In the genomic region with DNA sequence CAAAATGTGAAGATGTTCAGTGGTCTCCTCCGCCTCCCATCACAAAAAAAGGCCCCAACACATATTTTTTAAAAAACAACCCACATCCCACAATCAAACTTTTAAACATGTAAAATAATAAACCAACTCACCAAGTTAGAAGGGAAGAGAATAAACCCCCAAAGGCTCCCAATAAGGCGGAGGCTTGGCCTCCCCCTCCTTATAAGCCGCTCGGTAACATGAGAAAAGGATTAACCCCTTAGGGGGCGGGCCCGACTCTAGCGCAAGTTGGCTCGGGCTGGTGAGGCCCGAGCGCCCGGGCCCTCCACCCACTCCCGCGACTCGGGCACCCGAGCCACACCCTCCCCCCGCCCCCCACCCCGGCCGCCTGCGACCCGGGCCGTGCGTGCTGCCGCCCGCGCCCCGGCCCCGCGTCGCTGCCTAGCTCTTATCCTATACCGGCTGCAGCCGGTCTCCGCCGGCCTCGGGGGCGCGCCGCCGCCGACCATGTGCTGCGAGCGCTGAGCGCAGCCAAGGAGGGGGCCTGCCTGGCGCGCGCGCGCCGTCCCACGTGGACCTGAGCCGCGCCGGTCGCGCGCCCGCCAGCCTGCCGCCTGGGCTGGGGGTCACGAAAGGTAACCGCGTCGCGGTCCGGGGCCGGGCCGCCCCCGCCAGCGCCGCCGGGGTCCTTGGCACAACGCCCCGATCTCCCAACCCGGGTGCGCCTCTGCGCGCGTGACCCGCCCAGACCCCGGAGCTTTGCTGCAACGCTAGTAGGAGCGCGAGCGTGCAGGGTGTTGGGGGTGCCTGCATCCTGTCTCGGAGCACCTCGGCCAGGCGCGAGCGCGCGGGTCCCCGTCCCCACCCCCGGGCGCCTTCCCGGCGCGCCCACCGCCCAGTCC, we compare ENCODE assay signal across 8 cellular contexts. TPM values are rescaled to one million over a fixed set of nuclear protein-coding genes. Genes with fewer than 3 reads are reported as not detected.
DNase-seq lines count a peak whose midpoint lies in the region; ATAC-seq lines count a peak whose summit lies in the region.

A gene (plus strand): TSS at position 541 of the 881 bp plus-strand sequence. CDS start 15,999 bp downstream, outside the sequence.
A gene with protein sequence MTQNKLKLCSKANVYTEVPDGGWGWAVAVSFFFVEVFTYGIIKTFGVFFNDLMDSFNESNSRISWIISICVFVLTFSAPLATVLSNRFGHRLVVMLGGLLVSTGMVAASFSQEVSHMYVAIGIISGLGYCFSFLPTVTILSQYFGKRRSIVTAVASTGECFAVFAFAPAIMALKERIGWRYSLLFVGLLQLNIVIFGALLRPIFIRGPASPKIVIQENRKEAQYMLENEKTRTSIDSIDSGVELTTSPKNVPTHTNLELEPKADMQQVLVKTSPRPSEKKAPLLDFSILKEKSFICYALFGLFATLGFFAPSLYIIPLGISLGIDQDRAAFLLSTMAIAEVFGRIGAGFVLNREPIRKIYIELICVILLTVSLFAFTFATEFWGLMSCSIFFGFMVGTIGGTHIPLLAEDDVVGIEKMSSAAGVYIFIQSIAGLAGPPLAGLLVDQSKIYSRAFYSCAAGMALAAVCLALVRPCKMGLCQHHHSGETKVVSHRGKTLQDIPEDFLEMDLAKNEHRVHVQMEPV (minus strand): TSS at position 173 of the 881 bp plus-strand sequence. CDS start 12,807 bp downstream, outside the sequence.

- peak within 1 kb of the TSS; percentile 80 for H3K4me3 ChIP-seq in effector memory CD4-positive, alpha-beta T cell (ENCODE audit: insufficient read depth, low read depth, low read length, poor library complexity, severe bottlenecking)
- H3K4me3 ChIP-seq in mesodermal cell (ENCODE audit: extremely low read depth, insufficient read depth, low read length, poor library complexity, severe bottlenecking): peak within 1 kb of the TSS; percentile 55

- DNase-seq in AG08396 (ENCODE audit: low spot score) (peak; percentile 89), NCI-H524 (lab: John Stamatoyannopoulos, UW) (peak; percentile 95 to 98)
- DNase-seq in activated CD8-positive, alpha-beta memory T cell treated with anti-CD3 and anti-CD28 coated beads for 1 hour (ENCODE audit: extremely low read depth in 1 of 2, low read depth in 1 of 2): peak; percentile 39 to 76
- peak; percentile 69 to 77 (median 74) for DNase-seq in effector memory CD4-positive, alpha-beta T cell
- DNase-seq in stimulated activated CD8-positive, alpha-beta memory T cell treated with anti-CD3 and anti-CD28 coated beads, Interleukin-15, amount 100 ng/mL, for 4 hours (ENCODE audit: low read depth in 2 of 2): peak; percentile 71

- peaks cover 31% of the 10 kb centered on the region for H3K4me1 ChIP-seq in effector memory CD4-positive, alpha-beta T cell (ENCODE audit: control insufficient read depth, insufficient read depth, low read length, poor library complexity, severe bottlenecking)
- peaks cover 3% of the 10 kb centered on the region for H3K4me1 ChIP-seq in mesodermal cell (ENCODE audit: control insufficient read depth, insufficient read depth, low read length, poor library complexity, severe bottlenecking)

- no peaks in the 10 kb centered on the region for H3K9me3 ChIP-seq in effector memory CD4-positive, alpha-beta T cell (ENCODE audit: control insufficient read depth, low read length)
- H3K9me3 ChIP-seq in mesodermal cell (ENCODE audit: control insufficient read depth, low read length): no peaks in the 10 kb centered on the region

- H3K27me3 ChIP-seq in effector memory CD4-positive, alpha-beta T cell (replicated peaks; ENCODE audit: control insufficient read depth, insufficient read depth, low read length, poor library complexity, severe bottlenecking): no peaks in the 10 kb centered on the region

- peak within 1 kb of the TSS; percentile 96 for H3K27ac ChIP-seq in effector memory CD4-positive, alpha-beta T cell (ENCODE audit: insufficient read depth, low read length, poor library complexity, severe bottlenecking)
- no peak within 1 kb of the TSS for H3K27ac ChIP-seq in mesodermal cell (ENCODE audit: low read depth, low read length, severe bottlenecking)

- ATAC-seq in GM19025 (IDR thresholded peaks at IDR 0.05; ENCODE audit: low read depth, unreplicated experiment) (peak; percentile 50), HG03175 (IDR thresholded peaks at IDR 0.05; ENCODE audit: unreplicated experiment) (peak; percentile 48)

- H3K36me3 ChIP-seq in effector memory CD4-positive, alpha-beta T cell (ENCODE audit: control insufficient read depth, insufficient read depth, low read length): no peaks in the 10 kb centered on the region
- no peaks in the 10 kb centered on the region for H3K36me3 ChIP-seq in mesodermal cell (ENCODE audit: control insufficient read depth, insufficient read depth, low read length)

- 0% methylated on average over 63 to 76 of the region's 96 CpGs for WGBS in mesodermal cell (ENCODE audit: insufficient coverage in 2 of 2), 2 experiments

RNA-seq across cellular contexts. Expression of the first gene that starts in this region (rescaled TPM):
- polyA plus RNA-seq in mesodermal cell (2013, experiment 1 of 2): 3.8 TPM
- polyA plus RNA-seq in mesodermal cell (2013, experiment 2 of 2): 1.4 TPM

RNA-seq across cellular contexts. Expression of the second gene that starts in this region (rescaled TPM):
- polyA plus RNA-seq in mesodermal cell (2013, experiment 1 of 2): 0.15 TPM
- polyA plus RNA-seq in mesodermal cell (2013, experiment 2 of 2): 0.20 TPM
